ENCODE assay signal across 2 cellular contexts in the genomic region with DNA sequence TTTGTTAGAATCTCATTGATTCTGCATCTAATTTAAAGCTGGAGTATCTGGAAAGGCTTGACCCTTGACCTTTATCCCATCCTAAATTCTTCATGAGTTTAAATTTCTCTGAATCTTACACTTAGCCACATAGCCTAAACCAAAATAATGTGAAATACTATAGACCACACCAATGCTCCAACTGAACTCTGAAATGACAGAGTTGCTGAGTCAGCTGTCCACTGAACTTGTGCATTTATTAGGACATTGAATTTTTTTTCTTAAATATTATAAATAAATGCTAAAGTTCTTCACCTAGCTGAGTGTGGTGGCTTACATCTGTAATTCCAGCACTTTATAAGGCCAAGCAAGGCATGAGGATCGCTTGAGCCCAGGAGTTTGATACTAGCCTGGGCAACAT.
TF ChIP-seq lines count a peak whose summit lies in the region.

No MANE protein-coding gene starts in this region.

TF ChIP-seq in HepG2, 621 proteins besides CTCF, POLR2A, EP300 and RAD21 (continued from another document):
- TF ChIP-seq, protein P1, sequence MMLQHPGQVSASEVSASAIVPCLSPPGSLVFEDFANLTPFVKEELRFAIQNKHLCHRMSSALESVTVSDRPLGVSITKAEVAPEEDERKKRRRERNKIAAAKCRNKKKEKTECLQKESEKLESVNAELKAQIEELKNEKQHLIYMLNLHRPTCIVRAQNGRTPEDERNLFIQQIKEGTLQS (CRISPR knock-in tag; IDR thresholded peaks at IDR 0.05) = no peak
- TF ChIP-seq ZNF484 (CRISPR knock-in tag; IDR thresholded peaks at IDR 0.05; ENCODE audit: borderline replicate concordance, low read depth) = no peak
TF ChIP-seq in HepG2: peak in this region for 2.

TF ChIP-seq in K562, 482 proteins besides CTCF, POLR2A, EP300 and RAD21 (continued from another document):
- TF ChIP-seq, protein P2, sequence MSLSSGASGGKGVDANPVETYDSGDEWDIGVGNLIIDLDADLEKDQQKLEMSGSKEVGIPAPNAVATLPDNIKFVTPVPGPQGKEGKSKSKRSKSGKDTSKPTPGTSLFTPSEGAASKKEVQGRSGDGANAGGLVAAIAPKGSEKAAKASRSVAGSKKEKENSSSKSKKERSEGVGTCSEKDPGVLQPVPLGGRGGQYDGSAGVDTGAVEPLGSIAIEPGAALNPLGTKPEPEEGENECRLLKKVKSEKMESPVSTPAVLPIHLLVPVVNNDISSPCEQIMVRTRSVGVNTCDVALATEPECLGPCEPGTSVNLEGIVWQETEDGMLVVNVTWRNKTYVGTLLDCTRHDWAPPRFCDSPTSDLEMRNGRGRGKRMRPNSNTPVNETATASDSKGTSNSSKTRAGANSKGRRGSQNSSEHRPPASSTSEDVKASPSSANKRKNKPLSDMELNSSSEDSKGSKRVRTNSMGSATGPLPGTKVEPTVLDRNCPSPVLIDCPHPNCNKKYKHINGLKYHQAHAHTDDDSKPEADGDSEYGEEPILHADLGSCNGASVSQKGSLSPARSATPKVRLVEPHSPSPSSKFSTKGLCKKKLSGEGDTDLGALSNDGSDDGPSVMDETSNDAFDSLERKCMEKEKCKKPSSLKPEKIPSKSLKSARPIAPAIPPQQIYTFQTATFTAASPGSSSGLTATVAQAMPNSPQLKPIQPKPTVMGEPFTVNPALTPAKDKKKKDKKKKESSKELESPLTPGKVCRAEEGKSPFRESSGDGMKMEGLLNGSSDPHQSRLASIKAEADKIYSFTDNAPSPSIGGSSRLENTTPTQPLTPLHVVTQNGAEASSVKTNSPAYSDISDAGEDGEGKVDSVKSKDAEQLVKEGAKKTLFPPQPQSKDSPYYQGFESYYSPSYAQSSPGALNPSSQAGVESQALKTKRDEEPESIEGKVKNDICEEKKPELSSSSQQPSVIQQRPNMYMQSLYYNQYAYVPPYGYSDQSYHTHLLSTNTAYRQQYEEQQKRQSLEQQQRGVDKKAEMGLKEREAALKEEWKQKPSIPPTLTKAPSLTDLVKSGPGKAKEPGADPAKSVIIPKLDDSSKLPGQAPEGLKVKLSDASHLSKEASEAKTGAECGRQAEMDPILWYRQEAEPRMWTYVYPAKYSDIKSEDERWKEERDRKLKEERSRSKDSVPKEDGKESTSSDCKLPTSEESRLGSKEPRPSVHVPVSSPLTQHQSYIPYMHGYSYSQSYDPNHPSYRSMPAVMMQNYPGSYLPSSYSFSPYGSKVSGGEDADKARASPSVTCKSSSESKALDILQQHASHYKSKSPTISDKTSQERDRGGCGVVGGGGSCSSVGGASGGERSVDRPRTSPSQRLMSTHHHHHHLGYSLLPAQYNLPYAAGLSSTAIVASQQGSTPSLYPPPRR (CRISPR knock-in tag; IDR thresholded peaks at IDR 0.05; ENCODE audit: borderline replicate concordance) = no peak
- TF ChIP-seq MAFK (IDR thresholded peaks at IDR 0.05; ENCODE audit: low read length) = peak; percentile 50; the same call in 1 of the 2 replicates
- peak; percentile 46; the same call in 1 of the 2 replicates for TF ChIP-seq C11orf30 (IDR thresholded peaks at IDR 0.05; ENCODE audit: low read depth)
- TF ChIP-seq HMG20B (CRISPR knock-in tag; IDR thresholded peaks at IDR 0.05) = no peak
- TF ChIP-seq, protein P3, sequence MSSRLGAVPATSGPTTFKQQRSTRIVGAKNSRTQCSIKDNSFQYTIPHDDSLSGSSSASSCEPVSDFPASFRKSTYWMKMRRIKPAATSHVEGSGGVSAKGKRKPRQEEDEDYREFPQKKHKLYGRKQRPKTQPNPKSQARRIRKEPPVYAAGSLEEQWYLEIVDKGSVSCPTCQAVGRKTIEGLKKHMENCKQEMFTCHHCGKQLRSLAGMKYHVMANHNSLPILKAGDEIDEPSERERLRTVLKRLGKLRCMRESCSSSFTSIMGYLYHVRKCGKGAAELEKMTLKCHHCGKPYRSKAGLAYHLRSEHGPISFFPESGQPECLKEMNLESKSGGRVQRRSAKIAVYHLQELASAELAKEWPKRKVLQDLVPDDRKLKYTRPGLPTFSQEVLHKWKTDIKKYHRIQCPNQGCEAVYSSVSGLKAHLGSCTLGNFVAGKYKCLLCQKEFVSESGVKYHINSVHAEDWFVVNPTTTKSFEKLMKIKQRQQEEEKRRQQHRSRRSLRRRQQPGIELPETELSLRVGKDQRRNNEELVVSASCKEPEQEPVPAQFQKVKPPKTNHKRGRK (tag; IDR thresholded peaks at IDR 0.05) = no peak
